ENCODE assay signal across 10 cellular contexts in the genomic region with DNA sequence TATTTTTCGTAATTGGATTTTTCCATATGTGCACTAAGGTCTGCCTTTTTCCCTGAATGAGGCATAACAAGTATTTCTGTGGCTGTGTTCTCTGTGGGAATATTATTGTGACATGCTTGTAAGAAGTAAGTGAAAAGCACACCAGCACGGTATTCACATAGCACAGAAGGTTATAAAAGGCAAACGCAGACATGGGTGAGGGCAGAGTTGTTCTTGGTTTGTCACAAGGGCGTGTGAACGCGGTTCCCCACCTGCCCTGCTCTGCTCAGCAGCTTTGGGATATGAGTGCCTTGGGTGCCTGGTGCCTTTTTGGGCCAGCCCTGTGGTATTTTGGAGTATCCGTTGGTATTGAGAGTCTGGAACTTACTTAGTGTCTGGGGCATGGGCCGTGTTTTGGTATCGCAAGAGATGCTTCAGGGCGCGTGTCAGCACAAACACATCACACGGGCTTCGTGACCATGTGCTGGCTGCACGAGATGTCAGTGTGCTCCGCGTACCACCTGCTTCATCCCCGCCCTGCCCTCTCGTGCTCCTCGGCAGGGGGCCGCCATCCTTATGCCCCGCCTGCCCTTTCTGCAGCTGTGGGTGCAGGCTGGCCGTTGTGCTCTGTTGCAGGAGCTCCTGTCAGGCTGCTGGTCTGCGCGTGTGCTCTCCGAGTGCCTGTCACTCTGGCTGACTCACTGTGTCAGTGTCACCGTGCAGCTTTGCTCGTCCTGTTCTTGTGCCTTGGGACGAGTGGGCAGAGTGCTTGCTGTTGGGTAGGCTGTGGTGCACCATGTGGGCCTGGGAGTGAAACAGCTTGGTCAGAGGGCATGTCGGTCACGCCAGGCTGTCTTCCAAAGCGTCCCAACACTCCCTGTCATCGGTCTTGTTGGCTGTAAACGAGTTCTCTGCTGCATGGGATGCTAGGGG. TPM values are rescaled to one million over a fixed set of nuclear protein-coding genes. Genes with fewer than 3 reads are reported as not detected.
DNase-seq lines count a peak whose midpoint lies in the region; ATAC-seq and TF ChIP-seq lines count a peak whose summit lies in the region.
"Had no signal": no experiment of that assay in that cellular context is flagged by ENCODE, and none has a peak within 500 bp of the region (broad histone marks: within the 10 kb centered on the region; RNA-seq: fewer than 3 reads in every experiment).

No MANE protein-coding gene starts in this region.

- POLR2A ChIA-PET in Caco-2 (lab: Charles Lee), result no interaction called here

- H3K4me3 ChIP-seq in right cardiac atrium (ENCODE audit: low read length) (no peak overlapping the region), psoas muscle (no peak overlapping the region), Caco-2 (ENCODE audit: low read depth, low read length) (no peak overlapping the region)

- no peak overlapping the region for H2BK12ac ChIP-seq in H9 (ENCODE audit: insufficient read length, low read depth, low read length)

- H3K9me3 ChIP-seq in H9 (ENCODE audit: control insufficient read depth, low read depth, low read length) (no peaks in the 10 kb centered on the region), right cardiac atrium (ENCODE audit: control insufficient read depth, low read length) (no peaks in the 10 kb centered on the region), psoas muscle (no peaks in the 10 kb centered on the region), Caco-2 (no peaks in the 10 kb centered on the region)

- H3K9ac ChIP-seq in H9 (ENCODE audit: extremely low read depth, insufficient read length, low read length), result no peak overlapping the region

- H3K4me3 Mint-ChIP-seq in H9 (peak overlapping the region in 1 of 2 experiments; percentile 5; a peak in 1 of 5 replicates), Caco-2 (ENCODE audit: unreplicated experiment) (no peak overlapping the region)
- H3K4me3 Mint-ChIP-seq in activated T-helper 17 cell treated with anti-CD3 and anti-CD28 coated beads, Interleukin-2, amount 50 U/mL, for 72 hours, result peak overlapping the region; percentile 61
- H3K4me3 Mint-ChIP-seq: activated naive CD4-positive, alpha-beta T cell treated with anti-CD3 and anti-CD28 coated beads, Interleukin-2, amount 10 ng/mL, durations not matched to agents 7 days and 5 days had no signal

- H2BK15ac ChIP-seq in H9 (ENCODE audit: low read depth, low read length), result no peak overlapping the region

- H4K8ac ChIP-seq in H9 (replicated peaks; ENCODE audit: insufficient read length, low read depth, low read length), result no peak overlapping the region

- H3K4me1 ChIP-seq in H9 (ENCODE audit: insufficient read depth, low read length), result peaks cover 7% of the 10 kb centered on the region; the same call in 1 of the 2 replicates
- peaks cover 46% of the 10 kb centered on the region for H3K4me1 ChIP-seq in right cardiac atrium (ENCODE audit: control insufficient read depth, insufficient read depth, low read length)
- H3K4me1 ChIP-seq in psoas muscle, result peaks cover 68% of the 10 kb centered on the region
- H3K4me1 ChIP-seq in Caco-2, result peaks cover 4% of the 10 kb centered on the region

- H4K5ac ChIP-seq in H9 (ENCODE audit: insufficient read length, low read depth, low read length), result no peak overlapping the region

- no peak overlapping the region for H3T11ph ChIP-seq in H9 (ENCODE audit: low read length)

- BruUV-seq in Caco-2 (replicated peaks; lab: Mats Ljungman, UMichigan), result no TSS peak

- no CpG with 5 or more reads among the region's 33 CpGs for WGBS in H9 (ENCODE audit: extremely low coverage, insufficient read length, low lambda C conversion rate)
- WGBS in right cardiac atrium, result 61% methylated on average over 33 of the region's 33 CpGs
- WGBS in psoas muscle, 3 donors, result 61 to 77% (median 66%) methylated on average over 33 of the region's 33 CpGs

- H3K27me3 Mint-ChIP-seq in H9 (ENCODE audit: low read depth), result no peaks in the 10 kb centered on the region
- H3K27me3 Mint-ChIP-seq in activated T-helper 17 cell treated with anti-CD3 and anti-CD28 coated beads, Interleukin-2, amount 50 U/mL, for 72 hours, result no peaks in the 10 kb centered on the region
- H3K27me3 Mint-ChIP-seq in Caco-2 (ENCODE audit: insufficient read depth, unreplicated experiment), result no peaks in the 10 kb centered on the region
- H3K27me3 Mint-ChIP-seq: activated naive CD4-positive, alpha-beta T cell treated with anti-CD3 and anti-CD28 coated beads, Interleukin-2, amount 10 ng/mL, durations not matched to agents 7 days and 5 days; naive B cell had no signal

- H2BK20ac ChIP-seq in H9 (ENCODE audit: low read depth, low read length, poor library complexity, severe bottlenecking), result no peak overlapping the region

- intact Hi-C loops in right cardiac atrium (cut with DNase I), result no loop called here
- intact Hi-C loops in psoas muscle (cut with DNase I), result no loop called here
- intact Hi-C loops in Caco-2 (cut with micrococcal nuclease; ENCODE audit: unreplicated experiment), result no loop called here

- peaks cover 0 to 5% of the 10 kb centered on the region in 2 donors for H3K36me3 ChIP-seq in psoas muscle (ENCODE audit: insufficient read depth in 1 of 2, low read depth in 1 of 2)
- H3K36me3 ChIP-seq in Caco-2 (ENCODE audit: control insufficient read depth, insufficient read depth, low read length), result no peaks in the 10 kb centered on the region

- peaks cover 57% of the 10 kb centered on the region for H3K79me2 ChIP-seq in H9 (ENCODE audit: insufficient read depth, low read length)

- no peak overlapping the region for H3K18ac ChIP-seq in H9 (ENCODE audit: insufficient read length, low read depth, low read length)

- no peak overlapping the region for H2AK5ac ChIP-seq in H9 (ENCODE audit: insufficient read length, low read length)

- H3K14ac ChIP-seq in H9 (ENCODE audit: insufficient read depth, low read length), result no peak overlapping the region; the same call in 1 of the 2 replicates

- ATAC-seq in activated T-helper 17 cell treated with anti-CD3 and anti-CD28 coated beads, Interleukin-2, amount 50 U/mL, for 72 hours (replicated peaks), result peak; percentile 79
- peak; percentile 63 to 71 for ATAC-seq in right cardiac atrium
- ATAC-seq in psoas muscle, result peak; percentile 42 to 81 (median 70)
- no peak for ATAC-seq in HG02588 (IDR thresholded peaks at IDR 0.05; ENCODE audit: unreplicated experiment)

- H3K23ac ChIP-seq in H9 (ENCODE audit: insufficient read length, low read depth, low read length), result peak overlapping the region; percentile 79

- no peak overlapping the region for H3K56ac ChIP-seq in H9 (ENCODE audit: insufficient read length, low read depth, low read length)

- peaks cover 13 to 30% (median 23%) of the 10 kb centered on the region in 3 experiments for H3K36me3 Mint-ChIP-seq in H9 (ENCODE audit: insufficient read depth in 1 of 3, low read depth in 3 of 3)
- peaks cover 62% of the 10 kb centered on the region for H3K36me3 Mint-ChIP-seq in activated T-helper 17 cell treated with anti-CD3 and anti-CD28 coated beads, Interleukin-2, amount 50 U/mL, for 72 hours (ENCODE audit: low read depth)
- peaks cover 20% of the 10 kb centered on the region for H3K36me3 Mint-ChIP-seq in Caco-2 (ENCODE audit: insufficient read depth, unreplicated experiment)
- H3K36me3 Mint-ChIP-seq: naive B cell had no signal

- no peak overlapping the region for H3K4me2 ChIP-seq in H9 (ENCODE audit: insufficient read depth, insufficient read length, low read length)

- H4K91ac ChIP-seq in H9 (ENCODE audit: insufficient read length, low read depth, low read length), result no peak overlapping the region

- no peak overlapping the region for H2AFZ ChIP-seq in H9 (ENCODE audit: low read length)

- peaks cover 2% of the 10 kb centered on the region for H3K79me1 ChIP-seq in H9 (ENCODE audit: insufficient read depth, low read depth, low read length, poor library complexity, severe bottlenecking)

- no peak overlapping the region for H3K4ac ChIP-seq in H9 (ENCODE audit: low read depth, low read length)

- peak overlapping the region; percentile 3 to 69 (median 51); a peak in 5 of 7 replicates for H3K27ac Mint-ChIP-seq in H9
- H3K27ac Mint-ChIP-seq in activated T-helper 17 cell treated with anti-CD3 and anti-CD28 coated beads, Interleukin-2, amount 50 U/mL, for 72 hours, result peak overlapping the region; percentile 55
- no peak overlapping the region for H3K27ac Mint-ChIP-seq in Caco-2 (ENCODE audit: unreplicated experiment)
- H3K27ac Mint-ChIP-seq: activated naive CD4-positive, alpha-beta T cell treated with anti-CD3 and anti-CD28 coated beads, Interleukin-2, amount 10 ng/mL, durations not matched to agents 7 days and 5 days had no signal

- no peaks in the 10 kb centered on the region for H3K23me2 ChIP-seq in H9 (ENCODE audit: insufficient read length, low read depth, low read length, poor library complexity, severe bottlenecking)

- peak; percentile 25 for DNase-seq in H9
- peak; percentile 66 to 78 (median 78) for DNase-seq in right cardiac atrium
- no peak for DNase-seq in psoas muscle
- DNase-seq in Caco-2, result no peak
- no peak for DNase-seq in DMS 273 (lab: John Stamatoyannopoulos, UW; ENCODE audit: unreplicated experiment)
- DNase-seq: activated naive CD4-positive, alpha-beta T cell treated with anti-CD3 and anti-CD28 coated beads, Interleukin-2, amount 10 ng/mL, durations not matched to agents 7 days and 5 days; naive B cell; NCI-H526 had no signal

- H3K27ac ChIP-seq in H9 (ENCODE audit: insufficient read length, low read depth, low read length) (no peak overlapping the region), right cardiac atrium (ENCODE audit: low read length) (peak overlapping the region; percentile 59), psoas muscle (peak overlapping the region; percentile 9)

- peaks cover 3% of the 10 kb centered on the region for H4K20me1 ChIP-seq in H9 (ENCODE audit: control insufficient read depth, insufficient read depth, insufficient read length)

- CTCF ChIA-PET in Caco-2 (lab: Charles Lee), result no interaction called here

- TF ChIP-seq CTCF in H9 (conservative IDR thresholded peaks at IDR 0.05), result no peak
- TF ChIP-seq CTCF in psoas muscle (IDR thresholded peaks at IDR 0.05), result no peak
- TF ChIP-seq CTCF in Caco-2 (IDR thresholded peaks at IDR 0.05; ENCODE audit: insufficient read depth in 1 of 2, low read depth in 1 of 2, low read length in 1 of 2, severe bottlenecking in 1 of 2, unreplicated experiment in 1 of 2), result no peak

- H3K27me3 ChIP-seq in H9 (ENCODE audit: insufficient read depth, low read length) (no peaks in the 10 kb centered on the region), right cardiac atrium (ENCODE audit: control insufficient read depth, insufficient read depth) (no peaks in the 10 kb centered on the region), psoas muscle (ENCODE audit: insufficient read depth in 3 of 3, low read length in 2 of 3) (no peaks in the 10 kb centered on the region), Caco-2 (replicated peaks; ENCODE audit: control insufficient read depth, insufficient read depth, low read length) (no peaks in the 10 kb centered on the region)

- H3K9me3 Mint-ChIP-seq in H9 (no peaks in the 10 kb centered on the region), Caco-2 (ENCODE audit: unreplicated experiment) (no peaks in the 10 kb centered on the region)
- H3K9me3 Mint-ChIP-seq in activated T-helper 17 cell treated with anti-CD3 and anti-CD28 coated beads, Interleukin-2, amount 50 U/mL, for 72 hours, result no peaks in the 10 kb centered on the region
- H3K9me3 Mint-ChIP-seq: activated naive CD4-positive, alpha-beta T cell treated with anti-CD3 and anti-CD28 coated beads, Interleukin-2, amount 10 ng/mL, durations not matched to agents 7 days and 5 days; naive B cell had no signal

- H3K4me1 Mint-ChIP-seq in H9 (peaks cover 43 to 48% of the 10 kb centered on the region in 2 experiments), Caco-2 (ENCODE audit: low read depth, unreplicated experiment) (no peaks in the 10 kb centered on the region)
- H3K4me1 Mint-ChIP-seq in activated T-helper 17 cell treated with anti-CD3 and anti-CD28 coated beads, Interleukin-2, amount 50 U/mL, for 72 hours, result peaks cover 46% of the 10 kb centered on the region

- no peak overlapping the region for H2BK120ac ChIP-seq in H9 (ENCODE audit: low read depth, low read length, poor library complexity, severe bottlenecking)

- H2BK5ac ChIP-seq in H9 (ENCODE audit: insufficient read length, low read length), result no peak overlapping the region

RNA-seq across cellular contexts. Expression of gene SKI, which starts 15.0 kb away (rescaled TPM):
- total RNA-seq in H9 (2021) (88.8 and 89.5 TPM in 2 replicates), right cardiac atrium (10 to 100 TPM; 56.7 to 83.1 (median 68.9) TPM), psoas muscle (10 to 100 TPM; 21.4 to 32.1 (median 30.3) TPM), Caco-2 (2022) (38.2 and 39.8 TPM in 2 replicates)
- 10 to 100 TPM; 39.5 to 52.1 TPM for total RNA-seq in activated T-helper 17 cell treated with anti-CD3 and anti-CD28 coated beads, Interleukin-2, amount 50 U/mL, for 72 hours
- polyA plus RNA-seq in right cardiac atrium (35.6 TPM), psoas muscle (10 to 100 TPM in 2 of 3 donors, 1 to 10 TPM in 1; 7.7 to 20.9 (median 18.3) TPM)

RNA-seq across cellular contexts. Expression of gene FAAP20, which starts 48.5 kb away (rescaled TPM):
- 119 and 125 TPM in 2 replicates for total RNA-seq in H9 (2021)
- total RNA-seq in activated T-helper 17 cell treated with anti-CD3 and anti-CD28 coated beads, Interleukin-2, amount 50 U/mL, for 72 hours, result 10 to 100 TPM; 56.7 to 68.3 TPM
- total RNA-seq in right cardiac atrium, result 10 to 100 TPM; 35.5 to 49.3 (median 37.2) TPM
- 56.3 TPM for polyA plus RNA-seq in right cardiac atrium
- 10 to 100 TPM; 17.8 to 26.3 (median 19.4) TPM for total RNA-seq in psoas muscle
- polyA plus RNA-seq in psoas muscle, result 10 to 100 TPM; 22.1 to 48.1 (median 28.2) TPM
- total RNA-seq in Caco-2 (2022), result 62.5 and 72.4 TPM in 2 replicates

Comparison
In these comparisons a context has a peak if more than half of its experiments do, and no peak if none do; other contexts are left out.
1. DNase-seq: peak in H9 (single experiment) and right cardiac atrium (3 of 3); none in psoas muscle (0 of 2), Caco-2 (0 of 2) and DMS 273 (single experiment).